ENCODE assay signal across 32 cellular contexts in genomic region chr2:99938250-99938649, GRCh38.
"Had no signal": no experiment of that assay in that cellular context is flagged by ENCODE, and none has a peak within 500 bp of the region (broad histone marks: within the 10 kb centered on the region; RNA-seq: fewer than 3 reads in every experiment).

No MANE protein-coding gene starts in this region.

- H3K27ac Mint-ChIP-seq: activated CD8-positive, alpha-beta T cell treated with anti-CD3 and anti-CD28 coated beads for 36 hours; activated naive CD8-positive, alpha-beta T cell; activated T-helper 17 cell treated with anti-CD3 and anti-CD28 coated beads, Interleukin-2, amount 50 U/mL, for 72 hours; dendritic cell treated with granulocyte-macrophage colony-stimulating factor and Interleukin-4, amounts not matched to agents 40 ng/mL and 50 ng/mL, for 4 days; effector memory CD8-positive, alpha-beta T cell; T-helper 17 cell; T-helper 2 cell treated with Interferon-gamma antibody and Interleukin-4, amounts not matched to agents 5 μg/mL and 100 μg/mL, for 36 hours had no signal

- H3K27me3 ChIP-seq: brain microvascular endothelial cell, esophagus squamous epithelium had no signal

- H3K4me1 ChIP-seq: esophagus squamous epithelium had no signal

- H3K4me1 Mint-ChIP-seq: activated T-helper 17 cell treated with anti-CD3 and anti-CD28 coated beads, Interleukin-2, amount 50 U/mL, for 72 hours; central memory CD8-positive, alpha-beta T cell; T-helper 17 cell had no signal

- H3K9me3 ChIP-seq: esophagus squamous epithelium had no signal

- H3K36me3 ChIP-seq: brain microvascular endothelial cell, esophagus squamous epithelium, WERI-Rb-1 had no signal

- H3K4me3 Mint-ChIP-seq: activated B cell treated with CpG ODN at 0.5 μM for 24 hours; activated CD8-positive, alpha-beta T cell treated with anti-CD3 and anti-CD28 coated beads for 36 hours; activated naive CD8-positive, alpha-beta T cell; activated T-cell treated with anti-CD3 and anti-CD28 coated beads, Interleukin-2, amount 50 U/mL, for 4 hours; activated T-helper 17 cell treated with anti-CD3 and anti-CD28 coated beads, Interleukin-2, amount 50 U/mL, for 72 hours; central memory CD8-positive, alpha-beta T cell; dendritic cell treated with granulocyte-macrophage colony-stimulating factor and Interleukin-4, amounts not matched to agents 40 ng/mL and 50 ng/mL, for 4 days; effector memory CD8-positive, alpha-beta T cell; T-helper 17 cell; T-helper 2 cell treated with Interferon-gamma antibody and Interleukin-4, amounts not matched to agents 5 μg/mL and 100 μg/mL, for 36 hours had no signal

- H3K27ac ChIP-seq: brain microvascular endothelial cell, coronary artery, esophagus squamous epithelium, WERI-Rb-1 had no signal

- ATAC-seq: activated CD4-positive, CD25-positive, alpha-beta regulatory T cell treated with anti-CD3 and anti-CD28 coated beads, Interleukin-2, amount 50 U/mL, for 24 hours; activated CD8-positive, alpha-beta T cell treated with anti-CD3 and anti-CD28 coated beads for 36 hours; activated T-cell treated with anti-CD3 and anti-CD28 coated beads, Interleukin-2, amount 50 U/mL, for 4 hours; activated T-helper 17 cell treated with anti-CD3 and anti-CD28 coated beads, Interleukin-2, amount 50 U/mL, for 72 hours; effector memory CD8-positive, alpha-beta T cell; T-helper 17 cell had no signal

- H3K4me3 ChIP-seq: coronary artery, esophagus squamous epithelium had no signal

- DNase-seq: activated B cell treated with CpG ODN at 0.5 μM for 24 hours; activated CD4-positive, alpha-beta T cell treated with anti-CD3 and anti-CD28 coated beads for 48 hours; activated CD4-positive, alpha-beta T cell treated with anti-CD3 and anti-CD28 coated beads, Interleukin-2, amount 50 U/mL, for 1 hour; activated CD4-positive, alpha-beta T cell treated with anti-CD3 and anti-CD28 coated beads, Interleukin-2, amount 50 U/mL, for 48 hours; activated CD8-positive, alpha-beta memory T cell treated with anti-CD3 and anti-CD28 coated beads for 24 hours; activated CD8-positive, alpha-beta T cell treated with anti-CD3 and anti-CD28 coated beads for 36 hours; activated effector memory CD4-positive, alpha-beta T cell treated with Interleukin-2 at 50 U/mL for 16 hours; activated gamma-delta T cell treated with Interleukin-2 at 50 U/mL for 16 hours; activated naive CD4-positive, alpha-beta T cell treated with anti-CD3 and anti-CD28 coated beads, Interleukin-2, amount 50 U/mL, for 16 hours; activated naive CD4-positive, alpha-beta T cell treated with Interleukin-2 at 50 U/mL for 16 hours; activated T-cell treated with anti-CD3 and anti-CD28 coated beads, Interleukin-2, amount 50 U/mL, for 4 hours; amniotic stem cell; anterior cingulate cortex; brain microvascular endothelial cell; effector CD4-positive, alpha-beta T cell; effector memory CD8-positive, alpha-beta T cell; erythroblast; esophagus squamous epithelium; foreskin melanocyte; head of caudate nucleus; T-helper 17 cell; T1000 had no signal

- FAIRE-seq: astrocyte, bronchial epithelial cell had no signal

- H3K27me3 Mint-ChIP-seq: activated B cell treated with CpG ODN at 0.5 μM for 24 hours; activated CD8-positive, alpha-beta T cell treated with anti-CD3 and anti-CD28 coated beads for 36 hours; activated naive CD8-positive, alpha-beta T cell; central memory CD8-positive, alpha-beta T cell; dendritic cell treated with granulocyte-macrophage colony-stimulating factor and Interleukin-4, amounts not matched to agents 40 ng/mL and 50 ng/mL, for 4 days had no signal

- H3K9me3 Mint-ChIP-seq: activated B cell treated with CpG ODN at 0.5 μM for 24 hours; activated CD8-positive, alpha-beta T cell treated with anti-CD3 and anti-CD28 coated beads for 36 hours; activated T-cell treated with anti-CD3 and anti-CD28 coated beads, Interleukin-2, amount 50 U/mL, for 4 hours; activated T-helper 17 cell treated with anti-CD3 and anti-CD28 coated beads, Interleukin-2, amount 50 U/mL, for 72 hours; central memory CD8-positive, alpha-beta T cell; effector memory CD8-positive, alpha-beta T cell; T-helper 2 cell treated with Interferon-gamma antibody and Interleukin-4, amounts not matched to agents 5 μg/mL and 100 μg/mL, for 36 hours had no signal
